15 cellular contexts compared by ENCODE assay signal in the genomic region with DNA sequence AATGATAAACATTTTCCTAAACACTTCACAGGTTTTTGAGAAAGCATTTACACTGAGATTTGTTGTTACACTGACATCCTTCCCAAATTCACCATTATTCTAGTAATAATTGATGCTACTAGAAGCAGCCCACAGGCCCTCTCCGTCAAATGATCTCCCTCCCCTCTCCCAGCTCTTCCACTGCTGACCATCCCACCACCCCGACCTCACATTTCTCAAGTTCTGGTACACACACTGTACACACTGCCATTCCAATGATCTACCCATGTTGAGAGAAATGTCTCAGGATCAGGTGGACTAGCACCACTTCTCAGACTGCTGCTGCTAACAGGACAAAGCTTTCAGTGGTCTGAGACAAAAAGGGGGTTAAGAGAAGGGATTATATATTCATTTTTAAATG. TPM values are rescaled to one million over a fixed set of nuclear protein-coding genes. Genes with fewer than 3 reads are reported as not detected.
DNase-seq lines count a peak whose midpoint lies in the region; ATAC-seq and TF ChIP-seq lines count a peak whose summit lies in the region.
"Had no signal": no experiment of that assay in that cellular context is flagged by ENCODE, and none has a peak within 500 bp of the region (broad histone marks: within the 10 kb centered on the region; RNA-seq: fewer than 3 reads in every experiment).

No MANE protein-coding gene starts in this region.

- H3K4me2 ChIP-seq in BLaER1 treated with 17β-estradiol and CSF1 and Interleukin-3, amounts not matched to agents 10 nM and 100 nM, result peak overlapping the region; percentile 80 to 94 (median 88)

- H3K27me3 ChIP-seq in BLaER1 treated with 17β-estradiol and CSF1 and Interleukin-3, amounts not matched to agents 10 nM and 100 nM, result no peaks in the 10 kb centered on the region
- H3K27me3 ChIP-seq in ascending aorta, result no peaks in the 10 kb centered on the region
- no peaks in the 10 kb centered on the region for H3K27me3 ChIP-seq in naive thymus-derived CD4-positive, alpha-beta T cell (ENCODE audit: control insufficient read depth in 2 of 2, insufficient read depth in 2 of 2, low read length in 2 of 2)
- H3K27me3 ChIP-seq in esophagus muscularis mucosa, result no peaks in the 10 kb centered on the region

- H3K27ac Mint-ChIP-seq in IgD-negative memory B cell, result peak overlapping the region; percentile 93 to 99 (median 97)
- peak overlapping the region in 5 of 9 donors; percentile 3 to 41 (median 37) for H3K27ac Mint-ChIP-seq in naive thymus-derived CD4-positive, alpha-beta T cell
- H3K27ac Mint-ChIP-seq: activated CD4-positive, alpha-beta memory T cell treated with anti-CD3 and anti-CD28 coated beads, Interleukin-2, amount 10 ng/mL, durations not matched to agents 7 days and 5 days had no signal

- H3K36me3 ChIP-seq in BLaER1 treated with 17β-estradiol and CSF1 and Interleukin-3, amounts not matched to agents 10 nM and 100 nM, result peaks cover 7 to 33% (median 20%) of the 10 kb centered on the region in 11 experiments; a peak in 21 of 22 replicates
- H3K36me3 ChIP-seq in ascending aorta, result no peaks in the 10 kb centered on the region
- H3K36me3 ChIP-seq in naive thymus-derived CD4-positive, alpha-beta T cell (ENCODE audit: control insufficient read depth in 2 of 3, insufficient read depth in 3 of 3, low read length in 3 of 3), result peaks cover 0 to 4% (median 0%) of the 10 kb centered on the region in 3 experiments
- H3K36me3 ChIP-seq in esophagus muscularis mucosa, result no peaks in the 10 kb centered on the region

- peak overlapping the region in 4 of 11 experiments; percentile 31 to 97 (median 76); a peak in 3 of 22 replicates for H3K9ac ChIP-seq in BLaER1 treated with 17β-estradiol and CSF1 and Interleukin-3, amounts not matched to agents 10 nM and 100 nM

- H3K9me3 Mint-ChIP-seq in IgD-negative memory B cell, result no peaks in the 10 kb centered on the region
- no peaks in the 10 kb centered on the region for H3K9me3 Mint-ChIP-seq in naive thymus-derived CD4-positive, alpha-beta T cell
- H3K9me3 Mint-ChIP-seq: activated CD4-positive, alpha-beta memory T cell treated with anti-CD3 and anti-CD28 coated beads, Interleukin-2, amount 10 ng/mL, durations not matched to agents 7 days and 5 days had no signal

- H3K4me1 ChIP-seq in BLaER1 treated with 17β-estradiol and CSF1 and Interleukin-3, amounts not matched to agents 10 nM and 100 nM, result peaks cover 31 to 44% (median 39%) of the 10 kb centered on the region in 10 experiments
- H3K4me1 ChIP-seq in ascending aorta (peaks cover 2 to 17% of the 10 kb centered on the region in 2 donors), esophagus muscularis mucosa (peaks cover 26 to 51% (median 45%) of the 10 kb centered on the region in 4 donors)
- peaks cover 6 to 8% of the 10 kb centered on the region in 2 donors for H3K4me1 ChIP-seq in naive thymus-derived CD4-positive, alpha-beta T cell (ENCODE audit: control insufficient read depth in 2 of 2, insufficient read depth in 2 of 2, low read length in 2 of 2)

- CTCF ChIA-PET in naive thymus-derived CD4-positive, alpha-beta T cell (lab: Charles Lee), result interaction anchor here (0.7 kb wide), 1 partner anchor 931 kb away, joined by 3 read pairs; no protein-coding TSS in a partner anchor

- H3K4me3 ChIP-seq in BLaER1 treated with 17β-estradiol and CSF1 and Interleukin-3, amounts not matched to agents 10 nM and 100 nM, result no peak overlapping the region
- H3K4me3 ChIP-seq in ascending aorta (no peak overlapping the region), esophagus muscularis mucosa (no peak overlapping the region)
- H3K4me3 ChIP-seq in naive thymus-derived CD4-positive, alpha-beta T cell (ENCODE audit: low read length), result no peak overlapping the region
- H3K4me3 ChIP-seq: lung had no signal

- H3K9me3 ChIP-seq in BLaER1 treated with 17β-estradiol and CSF1 and Interleukin-3, amounts not matched to agents 10 nM and 100 nM (replicated peaks in 1 of 11), result peaks cover 0 to 19% (median 13%) of the 10 kb centered on the region in 11 experiments; a peak in 12 of 22 replicates
- H3K9me3 ChIP-seq in ascending aorta (no peaks in the 10 kb centered on the region), esophagus muscularis mucosa (no peaks in the 10 kb centered on the region)
- H3K9me3 ChIP-seq in naive thymus-derived CD4-positive, alpha-beta T cell (ENCODE audit: control insufficient read depth in 2 of 3, low read length in 3 of 3), result no peaks in the 10 kb centered on the region

- no peak for TF ChIP-seq EP300 in esophagus muscularis mucosa (IDR thresholded peaks at IDR 0.05)

- no peak for TF ChIP-seq POLR2A in esophagus muscularis mucosa (IDR thresholded peaks at IDR 0.05; ENCODE audit: low read depth)

- H4K20me1 ChIP-seq in BLaER1 treated with 17β-estradiol and CSF1 and Interleukin-3, amounts not matched to agents 10 nM and 100 nM, result peaks cover 0 to 4% (median 0%) of the 10 kb centered on the region in 11 experiments; a peak in 1 of 22 replicates

- peak overlapping the region in 4 of 11 experiments; percentile 97 to 99 (median 98); a peak in 6 of 22 replicates for H3K27ac ChIP-seq in BLaER1 treated with 17β-estradiol and CSF1 and Interleukin-3, amounts not matched to agents 10 nM and 100 nM
- peak overlapping the region; percentile 93 to 98 for H3K27ac ChIP-seq in ascending aorta
- no peak overlapping the region for H3K27ac ChIP-seq in naive thymus-derived CD4-positive, alpha-beta T cell (ENCODE audit: low read depth, low read length)
- no peak overlapping the region for H3K27ac ChIP-seq in esophagus muscularis mucosa (replicated peaks in 1 of 4)

- no peak for ATAC-seq in naive thymus-derived CD4-positive, alpha-beta T cell
- no peak for ATAC-seq in GM18520 (IDR thresholded peaks at IDR 0.05; ENCODE audit: unreplicated experiment)
- ATAC-seq: stimulated activated naive CD8-positive, alpha-beta T cell treated with anti-CD3 and anti-CD28 coated beads, Interleukin-15, Interleukin-2, amounts not matched to agents 100 U/mL and 50 U/mL, for 24 hours had no signal

- 68% methylated on average over 2 of the region's 2 CpGs for WGBS in esophagus muscularis mucosa

- peaks cover 41 to 48% (median 48%) of the 10 kb centered on the region in 3 donors for H3K4me1 Mint-ChIP-seq in IgD-negative memory B cell
- H3K4me1 Mint-ChIP-seq in naive thymus-derived CD4-positive, alpha-beta T cell, result peaks cover 27 to 59% (median 43%) of the 10 kb centered on the region in 7 donors

- H3K4me3 Mint-ChIP-seq in IgD-negative memory B cell, result peak overlapping the region; percentile 92 to 99 (median 96)
- no peak overlapping the region for H3K4me3 Mint-ChIP-seq in naive thymus-derived CD4-positive, alpha-beta T cell
- H3K4me3 Mint-ChIP-seq: activated CD4-positive, alpha-beta memory T cell treated with anti-CD3 and anti-CD28 coated beads, Interleukin-2, amount 10 ng/mL, durations not matched to agents 7 days and 5 days had no signal

- intact Hi-C loops in ascending aorta (cut with DNase I), result no loop called here
- intact Hi-C loops in naive thymus-derived CD4-positive, alpha-beta T cell (cut with micrococcal nuclease), result no loop called here
- intact Hi-C loops in esophagus muscularis mucosa (cut with DNase I), result no loop called here

- peaks cover 3% of the 10 kb centered on the region for H3K36me3 Mint-ChIP-seq in IgD-negative memory B cell
- peaks cover 3 to 18% (median 6%) of the 10 kb centered on the region in 5 donors for H3K36me3 Mint-ChIP-seq in naive thymus-derived CD4-positive, alpha-beta T cell

- TF ChIP-seq CTCF in ascending aorta (IDR thresholded peaks at IDR 0.05), result no peak
- TF ChIP-seq CTCF in esophagus muscularis mucosa (IDR thresholded peaks at IDR 0.05), result no peak

- no peaks in the 10 kb centered on the region for H3K27me3 Mint-ChIP-seq in IgD-negative memory B cell
- no peaks in the 10 kb centered on the region for H3K27me3 Mint-ChIP-seq in naive thymus-derived CD4-positive, alpha-beta T cell
- H3K27me3 Mint-ChIP-seq: activated CD4-positive, alpha-beta memory T cell treated with anti-CD3 and anti-CD28 coated beads, Interleukin-2, amount 10 ng/mL, durations not matched to agents 7 days and 5 days had no signal

- POLR2A ChIA-PET in naive thymus-derived CD4-positive, alpha-beta T cell (lab: Charles Lee), result interaction anchor here (0.6 to 1.0 kb wide), 2 partner anchors 8 to 51 kb away, joined by 3 read pairs; no protein-coding TSS in a partner anchor

- DNase-seq in ascending aorta (ENCODE audit: low spot score in 2 of 2), result no peak
- no peak for DNase-seq in naive thymus-derived CD4-positive, alpha-beta T cell
- DNase-seq in UCSD-AML1 (lab: John Stamatoyannopoulos, UW; ENCODE audit: unreplicated experiment), result no peak
- DNase-seq in inferior parietal cortex (ENCODE audit: extremely low spot score), result no peak
- DNase-seq in esophagus muscularis mucosa (ENCODE audit: extremely low spot score), result no peak
- DNase-seq: activated CD4-positive, alpha-beta memory T cell treated with anti-CD3 and anti-CD28 coated beads, Interleukin-2, amount 10 ng/mL, durations not matched to agents 7 days and 5 days; foreskin fibroblast; NCI-H1930; NCI-H526; SHP77 treated with DMSO at 0.1 percent for 48 hours; stimulated activated naive CD8-positive, alpha-beta T cell treated with anti-CD3 and anti-CD28 coated beads, Interleukin-15, Interleukin-2, amounts not matched to agents 100 U/mL and 50 U/mL, for 24 hours had no signal

RNA-seq across cellular contexts. Expression of a gene that starts 3.5 kb away (rescaled TPM):
- polyA plus RNA-seq in IgD-negative memory B cell, result 63.0 TPM
- total RNA-seq in ascending aorta (43.3 TPM), esophagus muscularis mucosa (10 to 100 TPM; 54.0 to 83.1 (median 63.6) TPM)
- 10 to 100 TPM; 30.5 to 54.0 (median 40.3) TPM for total RNA-seq in naive thymus-derived CD4-positive, alpha-beta T cell
- polyA plus RNA-seq in naive thymus-derived CD4-positive, alpha-beta T cell, result 10 to 100 TPM; 30.6 to 31.7 TPM

Comparison
In these comparisons a context has a peak if more than half of its experiments do, and no peak if none do; other contexts are left out.
1. H3K27ac ChIP-seq: peak in ascending aorta (2 of 2); none in naive thymus-derived CD4-positive, alpha-beta T cell (single experiment) and esophagus muscularis mucosa (0 of 4).
2. H3K4me3 Mint-ChIP-seq: peak in IgD-negative memory B cell (4 of 4); none in naive thymus-derived CD4-positive, alpha-beta T cell (0 of 10).